ENCODE assay signal across 1 cellular context in the genomic region with DNA sequence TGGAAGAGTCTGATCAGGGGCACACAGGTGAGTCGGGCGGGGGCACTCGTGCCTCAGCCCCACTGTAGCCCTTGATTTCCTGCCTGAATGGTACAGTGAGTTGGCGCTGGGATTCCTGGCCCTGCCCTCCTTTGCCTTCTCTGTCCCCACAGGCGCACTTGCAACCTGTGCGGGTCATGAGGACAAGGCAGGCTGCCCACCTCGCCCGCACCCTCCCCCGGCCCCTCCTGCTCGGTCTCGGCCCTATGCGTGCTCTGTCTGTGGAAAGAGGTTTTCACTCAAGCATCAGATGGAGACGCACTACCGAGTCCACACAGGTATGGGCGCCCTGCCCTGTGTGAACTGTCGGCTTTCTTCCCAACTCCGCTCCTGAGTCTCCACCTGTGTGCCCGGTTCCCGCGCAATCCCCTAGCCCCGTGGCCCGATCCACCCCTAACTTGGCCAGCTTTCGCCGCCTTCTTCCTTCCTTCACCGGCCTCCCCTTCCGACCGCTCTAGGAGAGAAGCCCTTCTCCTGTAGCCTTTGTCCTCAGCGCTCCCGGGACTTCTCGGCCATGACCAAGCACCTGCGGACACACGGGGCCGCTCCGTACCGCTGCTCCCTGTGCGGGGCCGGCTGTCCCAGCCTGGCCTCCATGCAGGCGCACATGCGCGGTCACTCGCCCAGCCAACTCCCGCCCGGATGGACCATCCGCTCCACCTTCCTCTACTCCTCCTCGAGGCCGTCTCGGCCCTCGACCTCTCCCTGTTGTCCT.
TF ChIP-seq lines count a peak whose summit lies in the region.

No MANE protein-coding gene starts in this region.

TF ChIP-seq in HepG2, 621 proteins besides CTCF, POLR2A, EP300 and RAD21 (continued from another document and continues in another):
- TF ChIP-seq MXI1 (IDR thresholded peaks at IDR 0.05; ENCODE audit: borderline replicate concordance, low read depth, low read length) (no peak; the same call in 2 of the 3 replicates), ZNF354B (CRISPR knock-in tag; IDR thresholded peaks at IDR 0.05) (no peak), ZNF282 (IDR thresholded peaks at IDR 0.05; ENCODE audit: partially characterized antibody) (no peak), ZNF281 (CRISPR knock-in tag; IDR thresholded peaks at IDR 0.05; ENCODE audit: borderline replicate concordance) (no peak), ZNF563 (CRISPR knock-in tag; IDR thresholded peaks at IDR 0.05) (no peak; the same call in 1 of the 2 replicates), SALL2 (CRISPR knock-in tag; IDR thresholded peaks at IDR 0.05) (peak; percentile 4; the same call in 1 of the 2 replicates), TCF7 (IDR thresholded peaks at IDR 0.05; ENCODE audit: low read depth) (no peak), ZNF225 (CRISPR knock-in tag; IDR thresholded peaks at IDR 0.05) (no peak), MED13 (CRISPR knock-in tag; IDR thresholded peaks at IDR 0.05) (no peak), ZNF816 (CRISPR knock-in tag; IDR thresholded peaks at IDR 0.05; ENCODE audit: borderline replicate concordance) (no peak), SP5 (CRISPR knock-in tag; IDR thresholded peaks at IDR 0.05; ENCODE audit: borderline replicate concordance, low read depth) (no peak), RXRB (CRISPR knock-in tag; IDR thresholded peaks at IDR 0.05; ENCODE audit: borderline replicate concordance) (no peak), ZNF3 (CRISPR knock-in tag; IDR thresholded peaks at IDR 0.05) (no peak), ZZZ3 (CRISPR knock-in tag; IDR thresholded peaks at IDR 0.05; ENCODE audit: borderline replicate concordance) (no peak), EED (CRISPR knock-in tag; IDR thresholded peaks at IDR 0.05) (peak; percentile 80; the same call in 1 of the 2 replicates), ZNF589 (CRISPR knock-in tag; conservative IDR thresholded peaks at IDR 0.05) (0 out of 2 replicates have a peak, but pooled peaks have one; percentile 76), ZSCAN25 (CRISPR knock-in tag; IDR thresholded peaks at IDR 0.05) (no peak), HDAC6 (IDR thresholded peaks at IDR 0.05; ENCODE audit: low read depth, low read length) (no peak), ZSCAN20 (CRISPR knock-in tag; IDR thresholded peaks at IDR 0.05; ENCODE audit: borderline replicate concordance) (peak; percentile 20; the same call in 1 of the 2 replicates), NFKBIZ (CRISPR knock-in tag; IDR thresholded peaks at IDR 0.05) (no peak), TCF12 (IDR thresholded peaks at IDR 0.05) (no peak), TCF12 (CRISPR knock-in tag; IDR thresholded peaks at IDR 0.05) (no peak), ZNF343 (CRISPR knock-in tag; IDR thresholded peaks at IDR 0.05) (no peak), ZNF768 (CRISPR knock-in tag; IDR thresholded peaks at IDR 0.05) (peak; percentile 45; the same call in 1 of the 2 replicates), ZBTB20 (CRISPR knock-in tag; IDR thresholded peaks at IDR 0.05; ENCODE audit: borderline replicate concordance, low read depth) (peak; percentile 67; the same call in 1 of the 2 replicates), SMARCE1 (IDR thresholded peaks at IDR 0.05; ENCODE audit: borderline replicate concordance) (no peak), PITX1 (CRISPR knock-in tag; IDR thresholded peaks at IDR 0.05) (no peak; the same call in 1 of the 2 replicates), ZNF382 (CRISPR knock-in tag; IDR thresholded peaks at IDR 0.05; ENCODE audit: borderline replicate concordance) (no peak), ZBTB8A (CRISPR knock-in tag; IDR thresholded peaks at IDR 0.05; ENCODE audit: borderline replicate concordance, low read depth) (no peak), FOXA1 (IDR thresholded peaks at IDR 0.05) (no peak), FOXA1 (CRISPR knock-in tag; IDR thresholded peaks at IDR 0.05) (no peak), ZNF780A (CRISPR knock-in tag; IDR thresholded peaks at IDR 0.05) (no peak)
- TF ChIP-seq, protein P1, sequence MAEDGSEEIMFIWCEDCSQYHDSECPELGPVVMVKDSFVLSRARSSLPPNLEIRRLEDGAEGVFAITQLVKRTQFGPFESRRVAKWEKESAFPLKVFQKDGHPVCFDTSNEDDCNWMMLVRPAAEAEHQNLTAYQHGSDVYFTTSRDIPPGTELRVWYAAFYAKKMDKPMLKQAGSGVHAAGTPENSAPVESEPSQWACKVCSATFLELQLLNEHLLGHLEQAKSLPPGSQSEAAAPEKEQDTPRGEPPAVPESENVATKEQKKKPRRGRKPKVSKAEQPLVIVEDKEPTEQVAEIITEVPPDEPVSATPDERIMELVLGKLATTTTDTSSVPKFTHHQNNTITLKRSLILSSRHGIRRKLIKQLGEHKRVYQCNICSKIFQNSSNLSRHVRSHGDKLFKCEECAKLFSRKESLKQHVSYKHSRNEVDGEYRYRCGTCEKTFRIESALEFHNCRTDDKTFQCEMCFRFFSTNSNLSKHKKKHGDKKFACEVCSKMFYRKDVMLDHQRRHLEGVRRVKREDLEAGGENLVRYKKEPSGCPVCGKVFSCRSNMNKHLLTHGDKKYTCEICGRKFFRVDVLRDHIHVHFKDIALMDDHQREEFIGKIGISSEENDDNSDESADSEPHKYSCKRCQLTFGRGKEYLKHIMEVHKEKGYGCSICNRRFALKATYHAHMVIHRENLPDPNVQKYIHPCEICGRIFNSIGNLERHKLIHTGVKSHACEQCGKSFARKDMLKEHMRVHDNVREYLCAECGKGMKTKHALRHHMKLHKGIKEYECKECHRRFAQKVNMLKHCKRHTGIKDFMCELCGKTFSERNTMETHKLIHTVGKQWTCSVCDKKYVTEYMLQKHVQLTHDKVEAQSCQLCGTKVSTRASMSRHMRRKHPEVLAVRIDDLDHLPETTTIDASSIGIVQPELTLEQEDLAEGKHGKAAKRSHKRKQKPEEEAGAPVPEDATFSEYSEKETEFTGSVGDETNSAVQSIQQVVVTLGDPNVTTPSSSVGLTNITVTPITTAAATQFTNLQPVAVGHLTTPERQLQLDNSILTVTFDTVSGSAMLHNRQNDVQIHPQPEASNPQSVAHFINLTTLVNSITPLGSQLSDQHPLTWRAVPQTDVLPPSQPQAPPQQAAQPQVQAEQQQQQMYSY (CRISPR knock-in tag; IDR thresholded peaks at IDR 0.05): 0 out of 2 replicates have a peak, but pooled peaks have one; percentile 48
- TF ChIP-seq, protein P2, sequence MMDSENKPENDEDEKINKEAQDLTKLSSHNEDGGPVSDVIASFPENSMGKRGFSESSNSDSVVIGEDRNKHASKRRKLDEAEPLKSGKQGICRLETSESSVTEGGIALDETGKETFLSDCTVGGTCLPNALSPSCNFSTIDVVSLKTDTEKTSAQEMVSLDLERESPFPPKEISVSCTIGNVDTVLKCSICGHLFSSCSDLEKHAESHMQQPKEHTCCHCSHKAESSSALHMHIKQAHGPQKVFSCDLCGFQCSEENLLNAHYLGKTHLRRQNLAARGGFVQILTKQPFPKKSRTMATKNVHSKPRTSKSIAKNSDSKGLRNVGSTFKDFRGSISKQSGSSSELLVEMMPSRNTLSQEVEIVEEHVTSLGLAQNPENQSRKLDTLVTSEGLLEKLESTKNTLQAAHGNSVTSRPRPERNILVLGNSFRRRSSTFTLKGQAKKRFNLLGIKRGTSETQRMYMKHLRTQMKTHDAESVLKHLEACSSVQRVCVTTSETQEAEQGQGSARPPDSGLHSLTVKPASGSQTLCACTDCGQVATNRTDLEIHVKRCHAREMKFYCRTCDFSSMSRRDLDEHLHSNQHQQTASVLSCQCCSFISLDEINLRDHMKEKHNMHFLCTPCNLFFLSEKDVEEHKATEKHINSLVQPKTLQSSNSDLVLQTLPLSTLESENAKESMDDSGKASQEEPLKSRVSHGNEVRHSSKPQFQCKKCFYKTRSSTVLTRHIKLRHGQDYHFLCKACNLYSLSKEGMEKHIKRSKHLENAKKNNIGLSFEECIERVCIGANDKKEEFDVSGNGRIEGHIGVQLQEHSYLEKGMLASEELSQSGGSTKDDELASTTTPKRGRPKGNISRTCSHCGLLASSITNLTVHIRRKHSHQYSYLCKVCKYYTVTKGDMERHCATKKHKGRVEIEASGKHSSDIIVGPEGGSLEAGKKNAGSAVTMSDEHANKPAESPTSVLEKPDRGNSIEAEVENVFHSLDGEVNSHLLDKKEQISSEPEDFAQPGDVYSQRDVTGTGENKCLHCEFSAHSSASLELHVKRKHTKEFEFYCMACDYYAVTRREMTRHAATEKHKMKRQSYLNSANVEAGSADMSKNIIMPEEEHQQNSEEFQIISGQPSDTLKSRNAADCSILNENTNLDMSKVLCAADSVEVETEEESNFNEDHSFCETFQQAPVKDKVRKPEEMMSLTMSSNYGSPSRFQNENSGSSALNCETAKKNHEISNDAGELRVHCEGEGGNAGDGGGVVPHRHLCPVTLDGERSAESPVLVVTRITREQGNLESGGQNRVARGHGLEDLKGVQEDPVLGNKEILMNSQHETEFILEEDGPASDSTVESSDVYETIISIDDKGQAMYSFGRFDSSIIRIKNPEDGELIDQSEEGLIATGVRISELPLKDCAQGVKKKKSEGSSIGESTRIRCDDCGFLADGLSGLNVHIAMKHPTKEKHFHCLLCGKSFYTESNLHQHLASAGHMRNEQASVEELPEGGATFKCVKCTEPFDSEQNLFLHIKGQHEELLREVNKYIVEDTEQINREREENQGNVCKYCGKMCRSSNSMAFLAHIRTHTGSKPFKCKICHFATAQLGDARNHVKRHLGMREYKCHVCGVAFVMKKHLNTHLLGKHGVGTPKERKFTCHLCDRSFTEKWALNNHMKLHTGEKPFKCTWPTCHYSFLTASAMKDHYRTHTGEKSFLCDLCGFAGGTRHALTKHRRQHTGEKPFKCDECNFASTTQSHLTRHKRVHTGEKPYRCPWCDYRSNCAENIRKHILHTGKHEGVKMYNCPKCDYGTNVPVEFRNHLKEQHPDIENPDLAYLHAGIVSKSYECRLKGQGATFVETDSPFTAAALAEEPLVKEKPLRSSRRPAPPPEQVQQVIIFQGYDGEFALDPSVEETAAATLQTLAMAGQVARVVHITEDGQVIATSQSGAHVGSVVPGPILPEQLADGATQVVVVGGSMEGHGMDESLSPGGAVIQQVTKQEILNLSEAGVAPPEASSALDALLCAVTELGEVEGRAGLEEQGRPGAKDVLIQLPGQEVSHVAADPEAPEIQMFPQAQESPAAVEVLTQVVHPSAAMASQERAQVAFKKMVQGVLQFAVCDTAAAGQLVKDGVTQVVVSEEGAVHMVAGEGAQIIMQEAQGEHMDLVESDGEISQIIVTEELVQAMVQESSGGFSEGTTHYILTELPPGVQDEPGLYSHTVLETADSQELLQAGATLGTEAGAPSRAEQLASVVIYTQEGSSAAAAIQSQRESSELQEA (CRISPR knock-in tag; IDR thresholded peaks at IDR 0.05; ENCODE audit: not compliant biosample characterization): no peak
- TF ChIP-seq, protein P3, sequence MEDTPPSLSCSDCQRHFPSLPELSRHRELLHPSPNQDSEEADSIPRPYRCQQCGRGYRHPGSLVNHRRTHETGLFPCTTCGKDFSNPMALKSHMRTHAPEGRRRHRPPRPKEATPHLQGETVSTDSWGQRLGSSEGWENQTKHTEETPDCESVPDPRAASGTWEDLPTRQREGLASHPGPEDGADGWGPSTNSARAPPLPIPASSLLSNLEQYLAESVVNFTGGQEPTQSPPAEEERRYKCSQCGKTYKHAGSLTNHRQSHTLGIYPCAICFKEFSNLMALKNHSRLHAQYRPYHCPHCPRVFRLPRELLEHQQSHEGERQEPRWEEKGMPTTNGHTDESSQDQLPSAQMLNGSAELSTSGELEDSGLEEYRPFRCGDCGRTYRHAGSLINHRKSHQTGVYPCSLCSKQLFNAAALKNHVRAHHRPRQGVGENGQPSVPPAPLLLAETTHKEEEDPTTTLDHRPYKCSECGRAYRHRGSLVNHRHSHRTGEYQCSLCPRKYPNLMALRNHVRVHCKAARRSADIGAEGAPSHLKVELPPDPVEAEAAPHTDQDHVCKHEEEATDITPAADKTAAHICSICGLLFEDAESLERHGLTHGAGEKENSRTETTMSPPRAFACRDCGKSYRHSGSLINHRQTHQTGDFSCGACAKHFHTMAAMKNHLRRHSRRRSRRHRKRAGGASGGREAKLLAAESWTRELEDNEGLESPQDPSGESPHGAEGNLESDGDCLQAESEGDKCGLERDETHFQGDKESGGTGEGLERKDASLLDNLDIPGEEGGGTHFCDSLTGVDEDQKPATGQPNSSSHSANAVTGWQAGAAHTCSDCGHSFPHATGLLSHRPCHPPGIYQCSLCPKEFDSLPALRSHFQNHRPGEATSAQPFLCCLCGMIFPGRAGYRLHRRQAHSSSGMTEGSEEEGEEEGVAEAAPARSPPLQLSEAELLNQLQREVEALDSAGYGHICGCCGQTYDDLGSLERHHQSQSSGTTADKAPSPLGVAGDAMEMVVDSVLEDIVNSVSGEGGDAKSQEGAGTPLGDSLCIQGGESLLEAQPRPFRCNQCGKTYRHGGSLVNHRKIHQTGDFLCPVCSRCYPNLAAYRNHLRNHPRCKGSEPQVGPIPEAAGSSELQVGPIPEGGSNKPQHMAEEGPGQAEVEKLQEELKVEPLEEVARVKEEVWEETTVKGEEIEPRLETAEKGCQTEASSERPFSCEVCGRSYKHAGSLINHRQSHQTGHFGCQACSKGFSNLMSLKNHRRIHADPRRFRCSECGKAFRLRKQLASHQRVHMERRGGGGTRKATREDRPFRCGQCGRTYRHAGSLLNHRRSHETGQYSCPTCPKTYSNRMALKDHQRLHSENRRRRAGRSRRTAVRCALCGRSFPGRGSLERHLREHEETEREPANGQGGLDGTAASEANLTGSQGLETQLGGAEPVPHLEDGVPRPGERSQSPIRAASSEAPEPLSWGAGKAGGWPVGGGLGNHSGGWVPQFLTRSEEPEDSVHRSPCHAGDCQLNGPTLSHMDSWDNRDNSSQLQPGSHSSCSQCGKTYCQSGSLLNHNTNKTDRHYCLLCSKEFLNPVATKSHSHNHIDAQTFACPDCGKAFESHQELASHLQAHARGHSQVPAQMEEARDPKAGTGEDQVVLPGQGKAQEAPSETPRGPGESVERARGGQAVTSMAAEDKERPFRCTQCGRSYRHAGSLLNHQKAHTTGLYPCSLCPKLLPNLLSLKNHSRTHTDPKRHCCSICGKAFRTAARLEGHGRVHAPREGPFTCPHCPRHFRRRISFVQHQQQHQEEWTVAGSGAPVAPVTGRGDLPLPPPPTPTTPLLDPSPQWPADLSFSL (CRISPR knock-in tag; IDR thresholded peaks at IDR 0.05): 0 out of 2 replicates have a peak, but pooled peaks have one; percentile 9
